In the genomic region with DNA sequence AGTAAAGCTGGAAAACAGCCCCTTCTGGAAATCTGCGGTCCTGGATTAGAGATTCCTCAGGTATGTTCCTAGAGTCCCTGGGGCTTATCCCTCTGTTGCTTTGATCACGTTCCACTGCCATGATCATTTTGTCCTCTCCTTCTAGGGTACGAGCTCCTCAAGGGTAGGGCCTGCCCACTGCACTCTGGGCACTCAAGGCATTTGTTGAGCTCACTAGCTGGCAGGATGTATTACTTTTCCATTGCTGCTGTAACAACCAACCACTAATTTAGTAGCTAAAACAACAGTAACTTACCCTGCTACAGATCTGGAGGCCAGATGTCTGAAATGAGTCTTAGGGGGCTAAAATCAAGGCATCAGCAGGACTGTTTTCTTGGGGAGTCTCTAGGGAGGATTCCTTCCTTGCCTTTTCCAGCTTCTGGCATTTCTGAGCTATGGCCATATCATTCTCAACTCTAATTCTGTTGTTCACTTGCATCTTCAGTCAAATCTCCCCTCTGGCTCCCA, we compare ENCODE assay signal across 12 cellular contexts.
DNase-seq lines count a peak whose midpoint lies in the region; ATAC-seq lines count a peak whose summit lies in the region.
"Had no signal": no experiment of that assay in that cellular context is flagged by ENCODE, and none has a peak within 500 bp of the region (broad histone marks: within the 10 kb centered on the region; RNA-seq: fewer than 3 reads in every experiment).

No MANE protein-coding gene starts in this region.

- DNase-seq in stimulated activated CD4-positive, alpha-beta T cell treated with anti-CD3 and anti-CD28 coated beads, Interleukin-15, amount 100 ng/mL, for 24 hours = peak; percentile 16
- DNase-seq in stimulated activated CD4-positive, alpha-beta T cell treated with anti-CD3 and anti-CD28 coated beads, Interleukin-2, amount 100 ng/mL, for 24 hours = no peak
- DNase-seq in RPMI7951 (ENCODE audit: low read depth) (peak; percentile 29), NCI-H82 (lab: John Stamatoyannopoulos, UW) (no peak), NOMO-1 treated with dmso at 0.1 percent for 144 hours (lab: John Stamatoyannopoulos, UW; ENCODE audit: unreplicated experiment) (no peak)
- DNase-seq: HCEC 1CT, NCI-H1694 treated with DMSO at 0.1 percent for 48 hours, NCI-H524, pancreas had no signal

- H3K4me1 Mint-ChIP-seq in dendritic cell treated with granulocyte-macrophage colony-stimulating factor and Interleukin-4, amounts not matched to agents 40 ng/mL and 50 ng/mL, for 4 days (ENCODE audit: low read depth) = peaks cover 35% of the 10 kb centered on the region

- H3K4me3 Mint-ChIP-seq in dendritic cell treated with granulocyte-macrophage colony-stimulating factor and Interleukin-4, amounts not matched to agents 40 ng/mL and 50 ng/mL, for 4 days = no peak overlapping the region

- intact Hi-C loops in dendritic cell treated with granulocyte-macrophage colony-stimulating factor and Interleukin-4, amounts not matched to agents 40 ng/mL and 50 ng/mL, for 4 days (cut with micrococcal nuclease) = no loop called here

- no peaks in the 10 kb centered on the region for H3K27me3 Mint-ChIP-seq in dendritic cell treated with granulocyte-macrophage colony-stimulating factor and Interleukin-4, amounts not matched to agents 40 ng/mL and 50 ng/mL, for 4 days

- H3K27ac Mint-ChIP-seq in dendritic cell treated with granulocyte-macrophage colony-stimulating factor and Interleukin-4, amounts not matched to agents 40 ng/mL and 50 ng/mL, for 4 days = peak overlapping the region; percentile 66

- H3K36me3 Mint-ChIP-seq in dendritic cell treated with granulocyte-macrophage colony-stimulating factor and Interleukin-4, amounts not matched to agents 40 ng/mL and 50 ng/mL, for 4 days (ENCODE audit: low read depth) = peaks cover 38% of the 10 kb centered on the region

- no peaks in the 10 kb centered on the region for H3K9me3 Mint-ChIP-seq in dendritic cell treated with granulocyte-macrophage colony-stimulating factor and Interleukin-4, amounts not matched to agents 40 ng/mL and 50 ng/mL, for 4 days

- ATAC-seq in HG02571 (IDR thresholded peaks at IDR 0.05; ENCODE audit: unreplicated experiment) (no peak), GM18519 (IDR thresholded peaks at IDR 0.05; ENCODE audit: low FRiP score, unreplicated experiment) (no peak)

Comparison
In these comparisons a context has a peak if more than half of its experiments do, and no peak if none do; other contexts are left out.
1. DNase-seq: peak in stimulated activated CD4-positive, alpha-beta T cell treated with anti-CD3 and anti-CD28 coated beads, Interleukin-15, amount 100 ng/mL, for 24 hours (single experiment) and RPMI7951 (single experiment); none in stimulated activated CD4-positive, alpha-beta T cell treated with anti-CD3 and anti-CD28 coated beads, Interleukin-2, amount 100 ng/mL, for 24 hours (0 of 2), NCI-H82 (single experiment) and NOMO-1 treated with dmso at 0.1 percent for 144 hours (single experiment).